9 cellular contexts compared by ENCODE assay signal in genomic region chr19:37931941-37932655, GRCh38. TPM values are rescaled to one million over a fixed set of nuclear protein-coding genes. Genes with fewer than 3 reads are reported as not detected.
DNase-seq lines count a peak whose midpoint lies in the region; ATAC-seq and TF ChIP-seq lines count a peak whose summit lies in the region.
"Had no signal": no experiment of that assay in that cellular context is flagged by ENCODE, and none has a peak within 500 bp of the region (broad histone marks: within the 10 kb centered on the region; RNA-seq: fewer than 3 reads in every experiment).

No MANE protein-coding gene starts in this region.

- H3K9me3 ChIP-seq in DOHH2 (ENCODE audit: control insufficient read depth, insufficient read depth, low read length) (no peaks in the 10 kb centered on the region), HAP-1 (no peaks in the 10 kb centered on the region)

- peaks cover 51 to 72% of the 10 kb centered on the region in 2 donors for H3K4me1 Mint-ChIP-seq in stimulated activated naive B cell treated with anti-CD40 and anti-IgM and Interleukin-4, amounts not matched to agents 10 μg/mL and 1 μg/mL and 100 μg/mL, for 72 hours

- peak overlapping the region; percentile 71 for H3K4me3 ChIP-seq in DOHH2 (ENCODE audit: low read length)
- H3K4me3 ChIP-seq in HAP-1 = no peak overlapping the region

- H3K36me3 Mint-ChIP-seq in stimulated activated naive B cell treated with anti-CD40 and anti-IgM and Interleukin-4, amounts not matched to agents 10 μg/mL and 1 μg/mL and 100 μg/mL, for 72 hours = peaks cover 33 to 56% of the 10 kb centered on the region in 2 donors

- no peaks in the 10 kb centered on the region for H4K20me1 ChIP-seq in DOHH2 (ENCODE audit: control insufficient read depth, insufficient read depth, low read depth, low read length)

- H3K27ac ChIP-seq in DOHH2 (ENCODE audit: low read depth, low read length) = peak overlapping the region; percentile 68

- H3K4me1 ChIP-seq in DOHH2 (ENCODE audit: control insufficient read depth, low read length) (peaks cover 85% of the 10 kb centered on the region), HAP-1 (peaks cover 15% of the 10 kb centered on the region)

- H3K36me3 ChIP-seq in DOHH2 (ENCODE audit: control insufficient read depth, low read length) = peaks cover 44% of the 10 kb centered on the region
- no peaks in the 10 kb centered on the region for H3K36me3 ChIP-seq in HAP-1 (replicated peaks)

- H3K27me3 ChIP-seq in DOHH2 (ENCODE audit: control insufficient read depth, low read length) (no peaks in the 10 kb centered on the region), HAP-1 (ENCODE audit: low read depth) (no peaks in the 10 kb centered on the region)

- peak overlapping the region; percentile 80 for H3K4me2 ChIP-seq in DOHH2 (ENCODE audit: low read length)

- H3K27me3 Mint-ChIP-seq in stimulated activated naive B cell treated with anti-CD40 and anti-IgM and Interleukin-4, amounts not matched to agents 10 μg/mL and 1 μg/mL and 100 μg/mL, for 72 hours = no peaks in the 10 kb centered on the region
- H3K27me3 Mint-ChIP-seq: T-cell had no signal

- TF ChIP-seq CTCF in DOHH2 (IDR thresholded peaks at IDR 0.05; ENCODE audit: low read depth, low read length, poor library complexity, severe bottlenecking) = peak; percentile 24

- in situ Hi-C loops in HAP-1 (cut with MboI; ENCODE audit: low sequenced_read_pairs) = no loop called here

- H3F3A ChIP-seq in DOHH2 (ENCODE audit: control insufficient read depth, insufficient read depth) = peaks cover 28% of the 10 kb centered on the region

- H3K79me2 ChIP-seq in DOHH2 (ENCODE audit: control insufficient read depth, low read length) = peaks cover 92% of the 10 kb centered on the region

- H3K4me3 Mint-ChIP-seq in stimulated activated naive B cell treated with anti-CD40 and anti-IgM and Interleukin-4, amounts not matched to agents 10 μg/mL and 1 μg/mL and 100 μg/mL, for 72 hours = peak overlapping the region; percentile 61 to 87

- peak; percentile 51 to 53 for ATAC-seq in stimulated activated naive B cell treated with anti-CD40 and anti-IgM and Interleukin-4, amounts not matched to agents 10 μg/mL and 1 μg/mL and 100 μg/mL, for 72 hours (replicated peaks)
- ATAC-seq: T-cell had no signal

- H3K9me2 ChIP-seq in DOHH2 (replicated peaks; ENCODE audit: control insufficient read depth, low read length) = no peaks in the 10 kb centered on the region

- DNase-seq in HAP-1 (ENCODE audit: low spot score in 2 of 2) = peak; percentile 71 to 82
- DNase-seq in NCI-H2227 treated with DMSO at 0.1 percent for 48 hours (lab: John Stamatoyannopoulos, UW) = peak; percentile 93
- peak; percentile 79 for DNase-seq in cerebellum (ENCODE audit: low spot score)
- DNase-seq in kidney tubule cell (ENCODE audit: low spot score) = peak; percentile 99
- peak; percentile 54 for DNase-seq in stimulated activated naive B cell treated with anti-CD40 and anti-IgM and Interleukin-4, amounts not matched to agents 10 μg/mL and 1 μg/mL and 100 μg/mL, for 72 hours
- DNase-seq in activated effector memory CD4-positive, alpha-beta T cell treated with anti-CD3 and anti-CD28 coated beads, Interleukin-2, amount 50 U/mL, for 16 hours = no peak
- DNase-seq in stimulated activated CD4-positive, alpha-beta T cell treated with anti-CD3 and anti-CD28 coated beads, Interleukin-12 subunit alpha, Interleukin-12 subunit beta, amount 100 ng/mL, for 4 hours = no peak

- peaks cover 0 to 2% of the 10 kb centered on the region in 2 donors for H3K9me3 Mint-ChIP-seq in stimulated activated naive B cell treated with anti-CD40 and anti-IgM and Interleukin-4, amounts not matched to agents 10 μg/mL and 1 μg/mL and 100 μg/mL, for 72 hours

- H3K27ac Mint-ChIP-seq in stimulated activated naive B cell treated with anti-CD40 and anti-IgM and Interleukin-4, amounts not matched to agents 10 μg/mL and 1 μg/mL and 100 μg/mL, for 72 hours = peak overlapping the region; percentile 95
- H3K27ac Mint-ChIP-seq: T-cell had no signal

RNA-seq across cellular contexts. Expression of gene SIPA1L3, which starts 25.1 kb away (rescaled TPM):
- total RNA-seq in cerebellum = 32.1 TPM

RNA-seq across cellular contexts. Expression of gene WDR87, which starts 25.7 kb away (rescaled TPM):
- total RNA-seq in cerebellum = not detected
- total RNA-seq: T-cell had no signal

Comparison
In these comparisons a context has a peak if more than half of its experiments do, and no peak if none do; other contexts are left out.
1. DNase-seq: peak in HAP-1 (2 of 2), NCI-H2227 treated with DMSO at 0.1 percent for 48 hours (single experiment), cerebellum (single experiment), kidney tubule cell (single experiment) and stimulated activated naive B cell treated with anti-CD40 and anti-IgM and Interleukin-4, amounts not matched to agents 10 μg/mL and 1 μg/mL and 100 μg/mL, for 72 hours (single experiment); none in activated effector memory CD4-positive, alpha-beta T cell treated with anti-CD3 and anti-CD28 coated beads, Interleukin-2, amount 50 U/mL, for 16 hours (single experiment) and stimulated activated CD4-positive, alpha-beta T cell treated with anti-CD3 and anti-CD28 coated beads, Interleukin-12 subunit alpha, Interleukin-12 subunit beta, amount 100 ng/mL, for 4 hours (single experiment).